In genomic region chr17:73772107-73772705, GRCh38 we compare ENCODE assay signal across 25 cellular contexts.
A peak's percentile ranks its signal among the peaks of the same experiment; 100 is the strongest.
DNase-seq lines count a peak whose midpoint lies in the region; ATAC-seq and TF ChIP-seq lines count a peak whose summit lies in the region.
"Had no signal": no experiment of that assay in that cellular context is flagged by ENCODE, and none has a peak within 500 bp of the region (broad histone marks: within the 10 kb centered on the region; RNA-seq: fewer than 3 reads in every experiment).

No MANE protein-coding gene starts in this region.

- in situ Hi-C loops in gastrocnemius medialis (cut with MboI; ENCODE audit: low sequenced_read_pairs in 4 of 4), result loop anchor here in 1 of 4 donors (25.0 kb wide), 1 partner anchor 110 kb away; no protein-coding TSS in a partner anchor

- no peak for ATAC-seq in gastrocnemius medialis
- ATAC-seq: A549, SK-N-SH treated with all-trans-retinoic acid at 6 μM for 48 hours had no signal

- H2BK120ac ChIP-seq in mesendoderm (ENCODE audit: low read depth, low read length), result no peak overlapping the region

- DNase-seq in A172 (ENCODE audit: low spot score), result peak; percentile 52
- DNase-seq in NCI-H82 treated with DMSO at 0.1 percent for 48 hours (lab: John Stamatoyannopoulos, UW; ENCODE audit: unreplicated experiment), result peak; percentile 41
- no peak for DNase-seq in chondrocyte (ENCODE audit: low spot score)
- no peak for DNase-seq in mesendoderm
- no peak for DNase-seq in activated effector memory CD4-positive, alpha-beta T cell treated with Interleukin-2 at 50 U/mL for 16 hours
- DNase-seq in stomach, result no peak
- no peak for DNase-seq in gastrocnemius medialis
- DNase-seq: Calu3, DMS79 treated with DMSO at 0.1 percent for 48 hours, NCI-H1048, NCI-H1417, NCI-H187 treated with DMSO at 0.1 percent for 48 hours, NCI-H2171 treated with DMSO at 0.1 percent for 48 hours, NCI-H345, NCI-H510A treated with DMSO at 0.1 percent for 48 hours, NCI-H774, OCI-M1, SJCRH30 had no signal

- no peak overlapping the region for H3K4ac ChIP-seq in mesendoderm (ENCODE audit: low read depth, low read length)

- H3K18ac ChIP-seq in mesendoderm (ENCODE audit: low read length), result no peak overlapping the region

- peaks cover 3% of the 10 kb centered on the region; the same call in 1 of the 2 replicates for H3K4me1 ChIP-seq in HEK293 (ENCODE audit: control insufficient read depth, insufficient read depth, low read length)
- H3K4me1 ChIP-seq in mesendoderm (ENCODE audit: control insufficient read depth, low read depth, low read length), result no peaks in the 10 kb centered on the region
- peaks cover 0 to 16% (median 12%) of the 10 kb centered on the region in 4 donors for H3K4me1 ChIP-seq in stomach
- peaks cover 9 to 10% of the 10 kb centered on the region in 2 donors for H3K4me1 ChIP-seq in gastrocnemius medialis

- TF ChIP-seq EP300 in stomach (IDR thresholded peaks at IDR 0.05), result no peak

- H3K27me3 Mint-ChIP-seq in chondrocyte (ENCODE audit: low read depth), result peaks cover 25% of the 10 kb centered on the region

- H3K9me3 Mint-ChIP-seq in chondrocyte (ENCODE audit: low read depth), result no peaks in the 10 kb centered on the region
- H3K9me3 Mint-ChIP-seq: CD14-positive monocyte, IgD-negative memory B cell had no signal

- H4K8ac ChIP-seq in mesendoderm (ENCODE audit: low read depth, low read length), result no peak overlapping the region

- H3K4me3 ChIP-seq in HEK293 (ENCODE audit: low read depth, low read length) (no peak overlapping the region), mesendoderm (ENCODE audit: low read length) (no peak overlapping the region), stomach (no peak overlapping the region), gastrocnemius medialis (no peak overlapping the region)
- H3K4me3 ChIP-seq: A549, SJCRH30 had no signal

- H3K4me1 Mint-ChIP-seq in chondrocyte (ENCODE audit: low read depth), result peaks cover 51% of the 10 kb centered on the region
- H3K4me1 Mint-ChIP-seq: IgD-negative memory B cell had no signal

- no peak overlapping the region for H4K5ac ChIP-seq in mesendoderm (ENCODE audit: low read length)

- no peak for TF ChIP-seq POLR2A in stomach (IDR thresholded peaks at IDR 0.05)
- no peak for TF ChIP-seq POLR2A in gastrocnemius medialis (IDR thresholded peaks at IDR 0.05)

- CTCF ChIA-PET in HEK293 (lab: Yijun Ruan, JAX), result interaction anchor here (0.6 to 1.2 kb wide), 3 partner anchors 43 to 517 kb away, joined by 3 to 7 read pairs (median 3); no protein-coding TSS in a partner anchor

- H3K9ac ChIP-seq in mesendoderm (ENCODE audit: low read length), result no peak overlapping the region
- H3K9ac ChIP-seq: KMS-11 had no signal

- POLR2A ChIA-PET in HEK293 (lab: Yijun Ruan, JAX), result no interaction called here

- no peaks in the 10 kb centered on the region for H3K79me2 ChIP-seq in mesendoderm (ENCODE audit: control insufficient read depth, insufficient read depth, low read length)

- H2AK5ac ChIP-seq in mesendoderm (ENCODE audit: low read length), result no peak overlapping the region

- H3K27ac ChIP-seq in HEK293 (ENCODE audit: extremely low read depth, low read depth, low read length) (no peak overlapping the region), mesendoderm (ENCODE audit: low read depth, low read length) (no peak overlapping the region), stomach (no peak overlapping the region), gastrocnemius medialis (no peak overlapping the region)
- H3K27ac ChIP-seq: HL-60, KMS-11, SJCRH30 had no signal

- H3K4me2 ChIP-seq in mesendoderm (ENCODE audit: low read length), result no peak overlapping the region
- H3K4me2 ChIP-seq: A549, KMS-11 had no signal

- no peak overlapping the region for H3K23ac ChIP-seq in mesendoderm (ENCODE audit: low read length)

- TF ChIP-seq CTCF in HEK293 (tag by site-specific recombination; IDR thresholded peaks at IDR 0.05) (no peak), chondrocyte (IDR thresholded peaks at IDR 0.05) (no peak), stomach (IDR thresholded peaks at IDR 0.05) (no peak), gastrocnemius medialis (IDR thresholded peaks at IDR 0.05 in 4 of 5, conservative IDR thresholded peaks at IDR 0.05 in 1 of 5) (no peak)

- no peak overlapping the region for H2BK5ac ChIP-seq in mesendoderm (ENCODE audit: low read length)

- peak overlapping the region; percentile 61 for H3K27ac Mint-ChIP-seq in chondrocyte (ENCODE audit: unreplicated experiment)
- H3K27ac Mint-ChIP-seq: IgD-negative memory B cell had no signal

- intact Hi-C loops in stomach (cut with DNase I; ENCODE audit: low total_unique reads), result no loop called here
- intact Hi-C loops in gastrocnemius medialis (cut with DNase I; ENCODE audit: low total_unique reads), result no loop called here

- H3K36me3 ChIP-seq in HEK293 (ENCODE audit: control insufficient read depth in 2 of 2, insufficient read depth in 1 of 2, low read length in 2 of 2) (no peaks in the 10 kb centered on the region), mesendoderm (ENCODE audit: control insufficient read depth, insufficient read depth, low read length) (no peaks in the 10 kb centered on the region), stomach (no peaks in the 10 kb centered on the region), gastrocnemius medialis (no peaks in the 10 kb centered on the region)
- H3K36me3 ChIP-seq: SJCRH30 had no signal

- no peaks in the 10 kb centered on the region for H3K9me3 ChIP-seq in HEK293 (ENCODE audit: control insufficient read depth, insufficient read depth, low read depth, low read length)
- H3K9me3 ChIP-seq in stomach, result no peaks in the 10 kb centered on the region
- no peaks in the 10 kb centered on the region for H3K9me3 ChIP-seq in gastrocnemius medialis
- H3K9me3 ChIP-seq: A549, SJCRH30 had no signal

- H3K4me3 Mint-ChIP-seq in chondrocyte (ENCODE audit: unreplicated experiment), result no peak overlapping the region
- H3K4me3 Mint-ChIP-seq: IgD-negative memory B cell had no signal

- H3K27me3 ChIP-seq in mesendoderm (ENCODE audit: insufficient read depth, low read length, poor library complexity) (no peaks in the 10 kb centered on the region), stomach (peaks cover 0 to 20% (median 0%) of the 10 kb centered on the region in 3 donors), gastrocnemius medialis (peaks cover 0 to 2% (median 0%) of the 10 kb centered on the region in 3 donors)
- H3K27me3 ChIP-seq: SJCRH30 had no signal

- no peaks in the 10 kb centered on the region for H3K36me3 Mint-ChIP-seq in chondrocyte (ENCODE audit: low read depth)
- H3K36me3 Mint-ChIP-seq: CD14-positive monocyte, IgD-negative memory B cell had no signal

- H3K79me1 ChIP-seq in mesendoderm (ENCODE audit: low read length), result no peaks in the 10 kb centered on the region

- WGBS in mesendoderm (ENCODE audit: extremely low coverage, insufficient coverage, low lambda C conversion rate), result no CpG with 5 or more reads among the region's 5 CpGs
- WGBS in stomach, 5 donors, result 57 to 75% (median 61%) methylated on average over 5 of the region's 5 CpGs

- H2BK15ac ChIP-seq in mesendoderm (replicated peaks; ENCODE audit: low read depth), result no peak overlapping the region

- H3K56ac ChIP-seq in mesendoderm (ENCODE audit: low read length), result no peak overlapping the region

TF ChIP-seq in HEK293, 187 proteins besides CTCF, POLR2A, EP300 and RAD21:
- TF ChIP-seq MEIS1 (CRISPR knock-in tag; IDR thresholded peaks at IDR 0.05; ENCODE audit: borderline replicate concordance) (no peak), ZNF76 (tag by site-specific recombination; IDR thresholded peaks at IDR 0.05; ENCODE audit: borderline replicate concordance, low read depth) (no peak), EGR2 (tag by site-specific recombination; IDR thresholded peaks at IDR 0.05; ENCODE audit: low read depth) (peak; percentile 53), ZNF558 (tag by site-specific recombination; IDR thresholded peaks at IDR 0.05) (no peak), ZNF350 (tag by site-specific recombination; IDR thresholded peaks at IDR 0.05) (no peak), ZIC2 (tag by site-specific recombination; IDR thresholded peaks at IDR 0.05) (peak; percentile 99), GLIS1 (tag by site-specific recombination; IDR thresholded peaks at IDR 0.05) (peak; percentile 49), KLF1 (tag by site-specific recombination; IDR thresholded peaks at IDR 0.05) (no peak), ZFHX2 (tag by site-specific recombination; conservative IDR thresholded peaks at IDR 0.05) (peak; percentile 68; the same call in 1 of the 2 replicates), ZNF324 (tag by site-specific recombination; IDR thresholded peaks at IDR 0.05) (no peak), ZNF513 (tag by site-specific recombination; IDR thresholded peaks at IDR 0.05) (no peak), ZNF776 (tag by site-specific recombination; IDR thresholded peaks at IDR 0.05; ENCODE audit: borderline replicate concordance) (no peak)
TF ChIP-seq in HEK293: peak in this region for 4.

Comparison
In these comparisons a context has a peak if more than half of its experiments do, and no peak if none do; other contexts are left out.
1. DNase-seq: peak in A172 (single experiment) and NCI-H82 treated with DMSO at 0.1 percent for 48 hours (single experiment); none in chondrocyte (single experiment), mesendoderm (single experiment), activated effector memory CD4-positive, alpha-beta T cell treated with Interleukin-2 at 50 U/mL for 16 hours (single experiment), stomach (single experiment) and gastrocnemius medialis (0 of 2).